9 cellular contexts compared by ENCODE assay signal in the genomic region with DNA sequence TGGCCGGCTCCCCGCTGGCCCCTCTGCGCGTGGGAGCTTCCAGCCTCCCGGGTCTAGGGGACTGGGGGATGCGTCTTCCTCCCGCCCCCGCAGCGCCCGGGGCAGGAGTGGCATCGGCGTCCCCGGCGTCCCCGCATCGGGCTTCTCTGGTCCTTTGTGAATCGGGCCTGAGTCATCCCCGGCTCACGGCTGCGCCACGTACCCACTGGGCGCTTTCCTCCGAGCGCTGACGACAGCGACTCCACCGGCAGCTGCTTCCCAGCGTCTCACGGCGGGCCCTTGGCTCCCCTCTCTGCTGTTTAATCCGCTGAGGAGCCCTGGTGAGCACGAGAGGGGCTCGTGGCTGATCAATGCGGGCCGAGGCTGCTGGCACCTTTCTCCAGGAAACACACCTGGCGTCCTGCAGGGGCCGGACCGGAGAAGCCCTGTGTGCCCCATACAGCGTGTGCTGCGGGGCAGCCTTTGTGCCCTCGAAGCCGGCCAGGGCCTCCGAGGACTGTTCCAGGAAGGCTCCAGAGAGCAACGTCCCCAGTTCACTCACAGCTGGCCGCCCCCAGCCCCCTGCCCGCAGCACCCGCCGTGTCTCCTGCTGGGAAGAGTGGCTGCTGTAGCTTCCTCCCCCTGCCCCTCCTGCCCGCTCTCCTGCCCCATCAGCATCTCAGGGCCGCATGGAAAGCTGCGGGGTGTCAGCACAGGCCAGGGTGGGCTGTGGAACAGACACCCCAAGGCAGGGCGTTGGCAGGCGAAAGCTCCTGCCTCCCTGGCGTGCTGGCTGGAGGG.
DNase-seq lines count a peak whose midpoint lies in the region; ATAC-seq and TF ChIP-seq lines count a peak whose summit lies in the region.
"Had no signal": no experiment of that assay in that cellular context is flagged by ENCODE, and none has a peak within 500 bp of the region (broad histone marks: within the 10 kb centered on the region; RNA-seq: fewer than 3 reads in every experiment).

No MANE protein-coding gene starts in this region.

- H3K36me3 ChIP-seq in skeletal muscle tissue (ENCODE audit: control insufficient read depth in 3 of 3, insufficient read depth in 3 of 3, low read length in 3 of 3), result no peaks in the 10 kb centered on the region

- H3K4me3 ChIP-seq in astrocyte of the spinal cord (ENCODE audit: low read depth, low read length) (peak overlapping the region; percentile 38), skeletal muscle tissue (ENCODE audit: low read length in 3 of 3) (peak overlapping the region; percentile 24 to 52 (median 49))

- in situ Hi-C loops in astrocyte of the spinal cord (cut with HindIII; ENCODE audit: low sequenced_read_pairs), result no loop called here

- no peak overlapping the region for H3K27ac Mint-ChIP-seq in activated T-helper 1 cell treated with anti-CD3 and anti-CD28 coated beads, Interleukin-12 subunit alpha, Interleukin-12 subunit beta, Interleukin-2, Interleukin-4 antibody, amounts not matched to agents 30 ng/mL and 10 ng/mL and 1 ng/mL, durations not matched to agents 14 hours and 24 hours and 36 hours
- H3K27ac Mint-ChIP-seq: CD8-positive, alpha-beta T cell had no signal

- H3K27me3 Mint-ChIP-seq in activated T-helper 1 cell treated with anti-CD3 and anti-CD28 coated beads, Interleukin-12 subunit alpha, Interleukin-12 subunit beta, Interleukin-2, Interleukin-4 antibody, amounts not matched to agents 30 ng/mL and 10 ng/mL and 1 ng/mL, durations not matched to agents 14 hours and 24 hours and 36 hours (ENCODE audit: insufficient read depth), result peaks cover 3% of the 10 kb centered on the region

- intact Hi-C loops in activated T-helper 1 cell treated with anti-CD3 and anti-CD28 coated beads, Interleukin-12 subunit alpha, Interleukin-12 subunit beta, Interleukin-2, Interleukin-4 antibody, amounts not matched to agents 30 ng/mL and 10 ng/mL and 1 ng/mL, durations not matched to agents 14 hours and 24 hours and 36 hours (cut with micrococcal nuclease), result loop anchor here (10.0 kb wide), 1 partner anchor 270 kb away; no protein-coding TSS in a partner anchor

- ATAC-seq in GM18861 (IDR thresholded peaks at IDR 0.05; ENCODE audit: unreplicated experiment), result no peak
- ATAC-seq: CD8-positive, alpha-beta T cell had no signal

- peaks cover 11 to 20% (median 15%) of the 10 kb centered on the region in 3 donors for H3K4me1 ChIP-seq in skeletal muscle tissue (ENCODE audit: control insufficient read depth in 3 of 3, insufficient read depth in 3 of 3, low read length in 3 of 3)

- no peak overlapping the region for H3K27ac ChIP-seq in skeletal muscle tissue (ENCODE audit: low read depth, low read length)

- no peaks in the 10 kb centered on the region for H3K36me3 Mint-ChIP-seq in activated T-helper 1 cell treated with anti-CD3 and anti-CD28 coated beads, Interleukin-12 subunit alpha, Interleukin-12 subunit beta, Interleukin-2, Interleukin-4 antibody, amounts not matched to agents 30 ng/mL and 10 ng/mL and 1 ng/mL, durations not matched to agents 14 hours and 24 hours and 36 hours (ENCODE audit: low read depth)
- H3K36me3 Mint-ChIP-seq: CD8-positive, alpha-beta T cell had no signal

- peak overlapping the region in 2 of 3 donors; percentile 64 to 68 for H3K9ac ChIP-seq in skeletal muscle tissue (ENCODE audit: low read depth in 1 of 3, low read length in 3 of 3)

- H3K27me3 ChIP-seq in skeletal muscle tissue (ENCODE audit: control insufficient read depth in 3 of 3, insufficient read depth in 3 of 3, low read length in 3 of 3), result peaks cover 0 to 37% (median 18%) of the 10 kb centered on the region in 3 donors

- TF ChIP-seq CTCF in astrocyte of the spinal cord (IDR thresholded peaks at IDR 0.05; ENCODE audit: low read depth, low read length), result peak; percentile 43

- no peaks in the 10 kb centered on the region for H3K4me1 Mint-ChIP-seq in activated T-helper 1 cell treated with anti-CD3 and anti-CD28 coated beads, Interleukin-12 subunit alpha, Interleukin-12 subunit beta, Interleukin-2, Interleukin-4 antibody, amounts not matched to agents 30 ng/mL and 10 ng/mL and 1 ng/mL, durations not matched to agents 14 hours and 24 hours and 36 hours (ENCODE audit: low read depth)

- H3K9me3 ChIP-seq in skeletal muscle tissue (ENCODE audit: control insufficient read depth in 3 of 3, low read length in 3 of 3), result no peaks in the 10 kb centered on the region

- DNase-seq in NCI-H1436 (lab: John Stamatoyannopoulos, UW) (peak; percentile 67), NCI-H1436 treated with DMSO at 0.1 percent for 48 hours (lab: John Stamatoyannopoulos, UW) (no peak), RKO (ENCODE audit: low spot score) (peak; percentile 90), astrocyte of the spinal cord (ENCODE audit: low read depth, low spot score) (peak; percentile 80), iPS-NIHi7 (ENCODE audit: extremely low spot score) (peak; percentile 66)
- DNase-seq in activated T-helper 1 cell treated with anti-CD3 and anti-CD28 coated beads, Interleukin-12 subunit alpha, Interleukin-12 subunit beta, Interleukin-2, Interleukin-4 antibody, amounts not matched to agents 30 ng/mL and 10 ng/mL and 1 ng/mL, durations not matched to agents 14 hours and 24 hours and 36 hours (ENCODE audit: low spot score), result no peak

- H3K4me3 Mint-ChIP-seq in activated T-helper 1 cell treated with anti-CD3 and anti-CD28 coated beads, Interleukin-12 subunit alpha, Interleukin-12 subunit beta, Interleukin-2, Interleukin-4 antibody, amounts not matched to agents 30 ng/mL and 10 ng/mL and 1 ng/mL, durations not matched to agents 14 hours and 24 hours and 36 hours, result no peak overlapping the region
- H3K4me3 Mint-ChIP-seq: CD8-positive, alpha-beta T cell had no signal

- no peaks in the 10 kb centered on the region for H3K9me3 Mint-ChIP-seq in activated T-helper 1 cell treated with anti-CD3 and anti-CD28 coated beads, Interleukin-12 subunit alpha, Interleukin-12 subunit beta, Interleukin-2, Interleukin-4 antibody, amounts not matched to agents 30 ng/mL and 10 ng/mL and 1 ng/mL, durations not matched to agents 14 hours and 24 hours and 36 hours
- H3K9me3 Mint-ChIP-seq: CD8-positive, alpha-beta T cell had no signal

Comparison
In these comparisons a context has a peak if more than half of its experiments do, and no peak if none do; other contexts are left out.
1. DNase-seq: peak in NCI-H1436 (single experiment), RKO (single experiment), astrocyte of the spinal cord (single experiment) and iPS-NIHi7 (single experiment); none in NCI-H1436 treated with DMSO at 0.1 percent for 48 hours (single experiment) and activated T-helper 1 cell treated with anti-CD3 and anti-CD28 coated beads, Interleukin-12 subunit alpha, Interleukin-12 subunit beta, Interleukin-2, Interleukin-4 antibody, amounts not matched to agents 30 ng/mL and 10 ng/mL and 1 ng/mL, durations not matched to agents 14 hours and 24 hours and 36 hours (single experiment).